16 cellular contexts compared by ENCODE assay signal in genomic region chr2:147500229-147500628, GRCh38.
DNase-seq lines count a peak whose midpoint lies in the region; ATAC-seq and TF ChIP-seq lines count a peak whose summit lies in the region.
"Had no signal": no experiment of that assay in that cellular context is flagged by ENCODE, and none has a peak within 500 bp of the region (broad histone marks: within the 10 kb centered on the region; RNA-seq: fewer than 3 reads in every experiment).

No MANE protein-coding gene starts in this region.

- TF ChIP-seq CTCF in ovary (IDR thresholded peaks at IDR 0.05): no peak

- H3K4me1 Mint-ChIP-seq in CD4-positive, CD25-positive, alpha-beta regulatory T cell: peaks cover 16 to 31% (median 23%) of the 10 kb centered on the region in 4 donors
- peaks cover 16% of the 10 kb centered on the region for H3K4me1 Mint-ChIP-seq in activated naive CD8-positive, alpha-beta T cell treated with anti-CD3 and anti-CD28 coated beads for 36 hours

- intact Hi-C loops in ovary (cut with DNase I): no loop called here

- no peaks in the 10 kb centered on the region for H3K36me3 Mint-ChIP-seq in CD4-positive, CD25-positive, alpha-beta regulatory T cell
- no peaks in the 10 kb centered on the region for H3K36me3 Mint-ChIP-seq in activated naive CD8-positive, alpha-beta T cell treated with anti-CD3 and anti-CD28 coated beads for 36 hours

- peak in 2 of 3 donors; percentile 19 to 20 for DNase-seq in CD4-positive, CD25-positive, alpha-beta regulatory T cell
- no peak for DNase-seq in activated naive CD8-positive, alpha-beta T cell treated with anti-CD3 and anti-CD28 coated beads for 36 hours
- DNase-seq in DMS79 treated with DMSO at 0.1 percent for 48 hours (lab: John Stamatoyannopoulos, UW): no peak
- DNase-seq in anterior cingulate cortex (lab: John Stamatoyannopoulos, UW): no peak
- no peak for DNase-seq in caudate nucleus (lab: John Stamatoyannopoulos, UW)
- no peak for DNase-seq in ovary
- DNase-seq: BE2C, cortex of kidney, DMS79, midbrain, NCI-H2029, NCI-H526, pancreas had no signal

- TF ChIP-seq EP300 in ovary (IDR thresholded peaks at IDR 0.05): no peak

- H3K36me3 ChIP-seq in CD4-positive, CD25-positive, alpha-beta regulatory T cell (ENCODE audit: control insufficient read depth, insufficient read depth, low read length): no peaks in the 10 kb centered on the region
- H3K36me3 ChIP-seq in ovary: no peaks in the 10 kb centered on the region
- H3K36me3 ChIP-seq: BE2C, pancreas had no signal

- TF ChIP-seq POLR2A in ovary (IDR thresholded peaks at IDR 0.05): no peak

- H3K4me1 ChIP-seq in CD4-positive, CD25-positive, alpha-beta regulatory T cell (ENCODE audit: control insufficient read depth, insufficient read depth, low read length, poor library complexity, severe bottlenecking): peaks cover 16% of the 10 kb centered on the region
- H3K4me1 ChIP-seq in ovary (ENCODE audit: insufficient read depth): no peaks in the 10 kb centered on the region
- H3K4me1 ChIP-seq: BE2C, pancreas had no signal

- WGBS in ovary, 3 donors: 91 to 92% (median 91%) methylated on average over 3 of the region's 3 CpGs

- peaks cover 4% of the 10 kb centered on the region for H3K27me3 Mint-ChIP-seq in CD4-positive, CD25-positive, alpha-beta regulatory T cell
- H3K27me3 Mint-ChIP-seq in activated naive CD8-positive, alpha-beta T cell treated with anti-CD3 and anti-CD28 coated beads for 36 hours: no peaks in the 10 kb centered on the region

- peak overlapping the region in 3 of 4 donors; percentile 4 to 52 (median 11) for H3K4me3 Mint-ChIP-seq in CD4-positive, CD25-positive, alpha-beta regulatory T cell
- peak overlapping the region; percentile 1 for H3K4me3 Mint-ChIP-seq in activated naive CD8-positive, alpha-beta T cell treated with anti-CD3 and anti-CD28 coated beads for 36 hours

- no peaks in the 10 kb centered on the region for H3K27me3 ChIP-seq in CD4-positive, CD25-positive, alpha-beta regulatory T cell (ENCODE audit: control insufficient read depth, insufficient read depth, low read length)
- no peaks in the 10 kb centered on the region for H3K27me3 ChIP-seq in ovary
- H3K27me3 ChIP-seq: BE2C, pancreas had no signal

- peak overlapping the region; percentile 15 to 84 (median 78) for H3K27ac Mint-ChIP-seq in CD4-positive, CD25-positive, alpha-beta regulatory T cell
- H3K27ac Mint-ChIP-seq in activated naive CD8-positive, alpha-beta T cell treated with anti-CD3 and anti-CD28 coated beads for 36 hours: no peak overlapping the region

- H3K4me3 ChIP-seq in CD4-positive, CD25-positive, alpha-beta regulatory T cell (ENCODE audit: low read depth, low read length): peak overlapping the region; percentile 63
- no peak overlapping the region for H3K4me3 ChIP-seq in ovary
- H3K4me3 ChIP-seq: pancreas had no signal

- H3K9me3 Mint-ChIP-seq in CD4-positive, CD25-positive, alpha-beta regulatory T cell: no peaks in the 10 kb centered on the region
- no peaks in the 10 kb centered on the region for H3K9me3 Mint-ChIP-seq in activated naive CD8-positive, alpha-beta T cell treated with anti-CD3 and anti-CD28 coated beads for 36 hours

- H3K27ac ChIP-seq in CD4-positive, CD25-positive, alpha-beta regulatory T cell (ENCODE audit: insufficient read depth, low read length, poor library complexity, severe bottlenecking): peak overlapping the region; percentile 9
- no peak overlapping the region for H3K27ac ChIP-seq in caudate nucleus (ENCODE audit: low read depth, low read length)
- no peak overlapping the region for H3K27ac ChIP-seq in ovary
- H3K27ac ChIP-seq: pancreas, VCaP had no signal

- H3K9me3 ChIP-seq in CD4-positive, CD25-positive, alpha-beta regulatory T cell (ENCODE audit: control insufficient read depth in 2 of 2, low read length in 2 of 2): no peaks in the 10 kb centered on the region
- no peaks in the 10 kb centered on the region for H3K9me3 ChIP-seq in ovary
- H3K9me3 ChIP-seq: BE2C, pancreas had no signal

- ATAC-seq in CD4-positive, CD25-positive, alpha-beta regulatory T cell (ENCODE audit: low read depth in 2 of 2): peak in 1 of 2 donors; percentile 25
- ATAC-seq in GM18499 (IDR thresholded peaks at IDR 0.05; ENCODE audit: insufficient read depth, unreplicated experiment) (peak; percentile 31), HG03354 (IDR thresholded peaks at IDR 0.05; ENCODE audit: poor library complexity, severe bottlenecking, unreplicated experiment) (peak; percentile 34)
- ATAC-seq: pancreas had no signal

Comparison
In these comparisons a context has a peak if more than half of its experiments do, and no peak if none do; other contexts are left out.
1. DNase-seq: peak in CD4-positive, CD25-positive, alpha-beta regulatory T cell (2 of 3); none in activated naive CD8-positive, alpha-beta T cell treated with anti-CD3 and anti-CD28 coated beads for 36 hours (single experiment), DMS79 treated with DMSO at 0.1 percent for 48 hours (single experiment), anterior cingulate cortex (0 of 58), caudate nucleus (0 of 61) and ovary (0 of 5).